In the genomic region with DNA sequence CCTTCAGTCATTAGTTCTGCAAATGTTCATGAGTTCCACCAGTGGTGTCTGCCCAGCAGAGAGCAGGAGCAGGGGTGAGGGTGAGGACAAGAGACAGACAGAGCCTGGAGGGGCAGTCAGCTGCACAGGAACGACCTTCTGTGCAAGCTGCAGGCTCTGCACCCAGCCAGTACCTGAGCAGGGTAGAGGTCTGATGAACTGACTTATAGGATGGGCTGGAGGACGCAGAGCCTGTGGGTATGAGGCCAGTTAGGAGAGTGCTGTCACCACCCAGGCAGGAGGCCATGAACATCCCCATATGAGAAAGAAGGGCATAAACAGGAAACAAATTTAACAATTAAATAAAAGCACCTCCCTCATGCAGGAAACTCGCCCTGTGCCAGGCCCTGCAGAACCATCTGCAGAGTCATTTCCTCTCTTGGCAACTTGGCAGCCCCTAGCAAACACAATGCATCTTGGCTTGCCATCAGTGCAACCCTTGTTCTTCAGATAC, we compare ENCODE assay signal across 9 cellular contexts.
DNase-seq lines count a peak whose midpoint lies in the region; ATAC-seq and TF ChIP-seq lines count a peak whose summit lies in the region.
"Had no signal": no experiment of that assay in that cellular context is flagged by ENCODE, and none has a peak within 500 bp of the region (broad histone marks: within the 10 kb centered on the region; RNA-seq: fewer than 3 reads in every experiment).

No MANE protein-coding gene starts in this region.

- peaks cover 11% of the 10 kb centered on the region for H3F3A ChIP-seq in Loucy (ENCODE audit: low read depth)

- H3K27me3 Mint-ChIP-seq in effector memory CD8-positive, alpha-beta T cell = no peaks in the 10 kb centered on the region

- H3K36me3 Mint-ChIP-seq in effector memory CD8-positive, alpha-beta T cell (ENCODE audit: insufficient read depth) = peaks cover 9% of the 10 kb centered on the region

- H3K4me2 ChIP-seq in Loucy (ENCODE audit: low read depth, low read length, poor library complexity, severe bottlenecking) = peak overlapping the region; percentile 77

- DNase-seq in activated CD4-positive, alpha-beta T cell treated with anti-CD3 and anti-CD28 coated beads for 1 hour = peak; percentile 15
- DNase-seq in effector memory CD8-positive, alpha-beta T cell = peak in 1 of 3 experiments; percentile 18
- peak; percentile 3 for DNase-seq in stimulated activated CD8-positive, alpha-beta memory T cell treated with anti-CD3 and anti-CD28 coated beads, Interleukin-12 subunit alpha, Interleukin-12 subunit beta, amount 100 ng/mL, for 1 hour (ENCODE audit: low read depth)
- no peak for DNase-seq in NCI-H187 treated with DMSO at 0.1 percent for 48 hours (lab: John Stamatoyannopoulos, UW)
- DNase-seq: IMR-90 had no signal

- H3K27ac Mint-ChIP-seq in effector memory CD8-positive, alpha-beta T cell = peak overlapping the region; percentile 61 to 89

- no peaks in the 10 kb centered on the region for H3K36me3 ChIP-seq in Loucy (ENCODE audit: insufficient read depth, low read length)

- H3K4me1 Mint-ChIP-seq in effector memory CD8-positive, alpha-beta T cell (ENCODE audit: low read depth in 2 of 2) = peaks cover 18 to 24% of the 10 kb centered on the region in 2 donors

- no peak for TF ChIP-seq CTCF in Loucy (conservative IDR thresholded peaks at IDR 0.05; ENCODE audit: low read length)

- H3K9me3 Mint-ChIP-seq in effector memory CD8-positive, alpha-beta T cell = no peaks in the 10 kb centered on the region

- H3K4me3 Mint-ChIP-seq in effector memory CD8-positive, alpha-beta T cell = peak overlapping the region; percentile 60 to 69

- peak overlapping the region; percentile 60 for H3K4me3 ChIP-seq in Loucy (ENCODE audit: low read length, poor library complexity, severe bottlenecking)

- peak; percentile 86 for ATAC-seq in effector memory CD8-positive, alpha-beta T cell (replicated peaks)
- ATAC-seq in HG03342 (IDR thresholded peaks at IDR 0.05; ENCODE audit: unreplicated experiment) = no peak
- ATAC-seq in GM21786 (IDR thresholded peaks at IDR 0.05; ENCODE audit: unreplicated experiment) = no peak
- ATAC-seq in GM21360 (IDR thresholded peaks at IDR 0.05; ENCODE audit: unreplicated experiment) = no peak

- peak overlapping the region; percentile 73 for H3K9ac ChIP-seq in Loucy (ENCODE audit: low read depth, low read length, poor library complexity, severe bottlenecking)

- no peaks in the 10 kb centered on the region for H3K27me3 ChIP-seq in Loucy (ENCODE audit: insufficient read depth, low read length, poor library complexity, severe bottlenecking)

- no peaks in the 10 kb centered on the region for H3K9me2 ChIP-seq in Loucy (replicated peaks; ENCODE audit: low read depth, low read length)

- H2AFZ ChIP-seq in Loucy (ENCODE audit: low read length) = peak overlapping the region; percentile 44; the same call in 1 of the 2 replicates

- no peaks in the 10 kb centered on the region for H4K20me1 ChIP-seq in Loucy (ENCODE audit: insufficient read depth, low read length, poor library complexity, severe bottlenecking)

- H3K9me3 ChIP-seq in Loucy (ENCODE audit: insufficient read depth, low read depth, low read length) = no peaks in the 10 kb centered on the region

- peaks cover 53% of the 10 kb centered on the region for H3K4me1 ChIP-seq in Loucy (ENCODE audit: insufficient read depth, low read length, poor library complexity, severe bottlenecking)

- no peaks in the 10 kb centered on the region for H3K79me2 ChIP-seq in Loucy (ENCODE audit: insufficient read depth, low read length)
